In genomic region chr5:162096448-162096847, GRCh38 we compare ENCODE assay signal across 1 cellular context.
TF ChIP-seq lines count a peak whose summit lies in the region.

No MANE protein-coding gene starts in this region.

TF ChIP-seq in GM23338, 12 proteins besides CTCF, POLR2A, EP300 and RAD21:
- TF ChIP-seq ZNF462 (CRISPR knock-in tag; IDR thresholded peaks at IDR 0.05): no peak
- TF ChIP-seq JUNB (IDR thresholded peaks at IDR 0.05; ENCODE audit: unreplicated experiment): no peak
- no peak for TF ChIP-seq ZNF331 (CRISPR knock-in tag; IDR thresholded peaks at IDR 0.05; ENCODE audit: low read depth)
- no peak for TF ChIP-seq ETS1 (IDR thresholded peaks at IDR 0.05)
TF ChIP-seq in GM23338: peak in this region for 0.
